In the genomic region with DNA sequence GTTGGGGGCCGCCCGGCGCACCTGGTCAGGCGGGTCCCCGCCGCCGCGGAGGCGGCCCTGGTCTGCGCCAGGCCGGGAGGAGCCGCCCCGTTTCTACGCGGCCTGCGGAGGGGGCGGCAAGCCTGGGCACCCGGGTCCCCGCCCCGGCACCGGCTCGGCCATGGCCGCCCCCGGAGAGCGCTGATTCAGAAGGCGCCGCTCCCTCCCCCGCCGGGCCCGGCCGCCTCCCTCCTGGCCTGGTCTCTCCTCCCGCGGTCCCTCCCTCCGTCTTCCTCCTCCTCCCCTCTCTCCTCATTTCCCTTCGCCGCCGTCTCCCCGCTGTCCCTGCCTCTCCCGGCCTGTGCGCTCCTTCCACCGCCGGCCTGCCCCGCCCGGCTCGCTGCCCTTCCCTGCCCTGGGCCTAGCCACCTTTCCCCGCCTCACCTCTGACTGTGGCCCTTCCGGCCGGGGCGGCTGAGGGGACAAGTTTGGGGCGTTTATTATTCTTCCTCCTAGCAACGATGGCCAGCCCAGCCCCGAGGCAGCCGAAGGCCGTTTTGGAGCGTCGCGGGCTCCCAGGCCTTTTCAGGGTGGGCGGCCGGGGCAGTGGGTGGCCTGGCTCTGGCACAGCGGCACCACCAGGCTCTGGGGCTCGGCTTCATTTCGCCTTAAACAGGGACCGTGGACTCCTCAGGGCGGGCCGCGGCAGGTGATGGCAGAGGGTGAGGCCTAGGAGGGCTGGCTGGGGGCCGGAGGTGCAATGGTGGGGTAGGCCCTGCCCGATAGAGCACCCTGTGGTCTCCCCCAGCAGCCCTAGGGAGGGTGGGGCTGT, we compare ENCODE assay signal across 8 cellular contexts. TPM values are rescaled to one million over a fixed set of nuclear protein-coding genes. Genes with fewer than 3 reads are reported as not detected.
A peak's percentile ranks its signal among the peaks of the same experiment; 100 is the strongest.
DNase-seq lines count a peak whose midpoint lies in the region; ATAC-seq and TF ChIP-seq lines count a peak whose summit lies in the region.

No MANE protein-coding gene starts in this region.

- CTCF ChIA-PET in activated CD8-positive, alpha-beta T cell treated with anti-CD3 and anti-CD28 coated beads, Interleukin-2, amount 10 ng/mL, durations not matched to agents 7 days and 5 days (lab: Charles Lee): no interaction called here

- intact Hi-C loops in tibial artery (cut with DNase I; ENCODE audit: low total_unique reads): loop anchor here (10.0 kb wide), 1 partner anchor 109 kb away; a partner anchor contains a TSS

- DNase-seq in Daoy (ENCODE audit: low read depth): peak; percentile 90
- peak; percentile 39 for DNase-seq in activated CD8-positive, alpha-beta T cell treated with anti-CD3 and anti-CD28 coated beads, Interleukin-2, amount 10 ng/mL, durations not matched to agents 7 days and 5 days
- DNase-seq in fibroblast of gingiva (ENCODE audit: low read depth): peak; percentile 77
- no peak for DNase-seq in naive B cell
- DNase-seq in tibial artery: peak; percentile 76 to 89
- no peak for DNase-seq in NCI-H187 treated with DMSO at 0.1 percent for 48 hours (lab: John Stamatoyannopoulos, UW)

- H3K4me1 Mint-ChIP-seq in activated CD8-positive, alpha-beta T cell treated with anti-CD3 and anti-CD28 coated beads, Interleukin-2, amount 10 ng/mL, durations not matched to agents 7 days and 5 days (ENCODE audit: low read depth): peaks cover 6% of the 10 kb centered on the region
- H3K4me1 Mint-ChIP-seq in naive B cell: peaks cover 7 to 20% (median 19%) of the 10 kb centered on the region in 3 donors

- H3K4me1 ChIP-seq in Loucy (ENCODE audit: insufficient read depth, low read length, poor library complexity, severe bottlenecking) (peaks cover 5% of the 10 kb centered on the region), tibial artery (peaks cover 8 to 38% (median 24%) of the 10 kb centered on the region in 4 donors)

- POLR2A ChIA-PET in activated CD8-positive, alpha-beta T cell treated with anti-CD3 and anti-CD28 coated beads, Interleukin-2, amount 10 ng/mL, durations not matched to agents 7 days and 5 days (lab: Charles Lee): no interaction called here

- no peaks in the 10 kb centered on the region for H3K36me3 Mint-ChIP-seq in activated CD8-positive, alpha-beta T cell treated with anti-CD3 and anti-CD28 coated beads, Interleukin-2, amount 10 ng/mL, durations not matched to agents 7 days and 5 days (ENCODE audit: low read depth)
- H3K36me3 Mint-ChIP-seq in naive B cell: no peaks in the 10 kb centered on the region

- peak overlapping the region; percentile 65 to 68 for H3K27ac ChIP-seq in tibial artery

- peak; percentile 58 for ATAC-seq in activated CD8-positive, alpha-beta T cell treated with anti-CD3 and anti-CD28 coated beads, Interleukin-2, amount 10 ng/mL, durations not matched to agents 7 days and 5 days
- ATAC-seq in naive B cell (ENCODE audit: low read depth in 2 of 2) (peak; percentile 38 to 41), HG02840 (IDR thresholded peaks at IDR 0.05; ENCODE audit: low FRiP score, unreplicated experiment) (no peak)

- no peaks in the 10 kb centered on the region for H3K9me3 ChIP-seq in Loucy (ENCODE audit: insufficient read depth, low read depth, low read length)
- no peaks in the 10 kb centered on the region for H3K9me3 ChIP-seq in tibial artery

- H3K79me2 ChIP-seq in Loucy (ENCODE audit: insufficient read depth, low read length): 0 out of 2 replicates have a peak, but pooled peaks cover 4% of the 10 kb centered on the region

- H3K9ac ChIP-seq in Loucy (ENCODE audit: low read depth, low read length, poor library complexity, severe bottlenecking): peak overlapping the region; percentile 74

- peak overlapping the region; percentile 48 for H3K4me3 Mint-ChIP-seq in activated CD8-positive, alpha-beta T cell treated with anti-CD3 and anti-CD28 coated beads, Interleukin-2, amount 10 ng/mL, durations not matched to agents 7 days and 5 days
- peak overlapping the region in 7 of 8 donors; percentile 20 to 77 (median 65) for H3K4me3 Mint-ChIP-seq in naive B cell

- no peaks in the 10 kb centered on the region for H3K9me2 ChIP-seq in Loucy (replicated peaks; ENCODE audit: low read depth, low read length)

- H3K9me3 Mint-ChIP-seq in activated CD8-positive, alpha-beta T cell treated with anti-CD3 and anti-CD28 coated beads, Interleukin-2, amount 10 ng/mL, durations not matched to agents 7 days and 5 days (ENCODE audit: insufficient read depth): no peaks in the 10 kb centered on the region
- H3K9me3 Mint-ChIP-seq in naive B cell: peaks cover 0 to 2% (median 0%) of the 10 kb centered on the region in 7 donors

- H3K27ac Mint-ChIP-seq in activated CD8-positive, alpha-beta T cell treated with anti-CD3 and anti-CD28 coated beads, Interleukin-2, amount 10 ng/mL, durations not matched to agents 7 days and 5 days: no peak overlapping the region
- peak overlapping the region in 1 of 6 donors; percentile 45 for H3K27ac Mint-ChIP-seq in naive B cell

- H2AFZ ChIP-seq in Loucy (ENCODE audit: low read length): peak overlapping the region; percentile 76; the same call in 1 of the 2 replicates

- no peaks in the 10 kb centered on the region for H3F3A ChIP-seq in Loucy (ENCODE audit: low read depth)

- H3K4me3 ChIP-seq in Loucy (ENCODE audit: low read length, poor library complexity, severe bottlenecking) (peak overlapping the region; percentile 78), tibial artery (peak overlapping the region; percentile 68 to 78)

- no peaks in the 10 kb centered on the region for H4K20me1 ChIP-seq in Loucy (ENCODE audit: insufficient read depth, low read length, poor library complexity, severe bottlenecking)

- TF ChIP-seq CTCF in Loucy (conservative IDR thresholded peaks at IDR 0.05; ENCODE audit: low read length) (no peak), tibial artery (IDR thresholded peaks at IDR 0.05) (no peak)

- H3K27me3 Mint-ChIP-seq in activated CD8-positive, alpha-beta T cell treated with anti-CD3 and anti-CD28 coated beads, Interleukin-2, amount 10 ng/mL, durations not matched to agents 7 days and 5 days (ENCODE audit: low read depth): peaks cover 23% of the 10 kb centered on the region
- peaks cover 10 to 65% (median 53%) of the 10 kb centered on the region in 3 donors for H3K27me3 Mint-ChIP-seq in naive B cell

- H3K4me2 ChIP-seq in Loucy (ENCODE audit: low read depth, low read length, poor library complexity, severe bottlenecking): peak overlapping the region; percentile 84

- H3K36me3 ChIP-seq in Loucy (ENCODE audit: insufficient read depth, low read length) (no peaks in the 10 kb centered on the region), tibial artery (peaks cover 0 to 17% (median 5%) of the 10 kb centered on the region in 3 donors)

- H3K27me3 ChIP-seq in Loucy (ENCODE audit: insufficient read depth, low read length, poor library complexity, severe bottlenecking): no peaks in the 10 kb centered on the region
- peaks cover 0 to 3% of the 10 kb centered on the region in 2 donors for H3K27me3 ChIP-seq in tibial artery

RNA-seq across cellular contexts. Expression of a gene that starts 0.8 kb away (rescaled TPM):
- 13.5 and 16.7 TPM in 2 replicates for total RNA-seq in Daoy (2014; rRNA removed; shearing (Covaris generic))
- total RNA-seq in activated CD8-positive, alpha-beta T cell treated with anti-CD3 and anti-CD28 coated beads, Interleukin-2, amount 10 ng/mL, durations not matched to agents 7 days and 5 days: 1 to 10 TPM; 2.5 to 2.7 TPM
- not detected for polyA plus RNA-seq in naive B cell (ENCODE audit: low read depth in 6 of 6)

RNA-seq across cellular contexts. Expression of a gene that starts 58.8 kb away (rescaled TPM):
- not detected in 2 replicates for total RNA-seq in Daoy (2014; rRNA removed; shearing (Covaris generic))
- not detected for total RNA-seq in activated CD8-positive, alpha-beta T cell treated with anti-CD3 and anti-CD28 coated beads, Interleukin-2, amount 10 ng/mL, durations not matched to agents 7 days and 5 days
- polyA plus RNA-seq in naive B cell (ENCODE audit: low read depth in 6 of 6): 100 to 1,000 TPM in 5 of 6 donors, 10 to 100 TPM in 1; 77.4 to 264 (median 182) TPM

Comparison
In these comparisons a context has a peak if more than half of its experiments do, and no peak if none do; other contexts are left out.
1. DNase-seq: peak in Daoy (single experiment), activated CD8-positive, alpha-beta T cell treated with anti-CD3 and anti-CD28 coated beads, Interleukin-2, amount 10 ng/mL, durations not matched to agents 7 days and 5 days (single experiment), fibroblast of gingiva (single experiment) and tibial artery (2 of 2); none in naive B cell (single experiment) and NCI-H187 treated with DMSO at 0.1 percent for 48 hours (single experiment).